In the genomic region with DNA sequence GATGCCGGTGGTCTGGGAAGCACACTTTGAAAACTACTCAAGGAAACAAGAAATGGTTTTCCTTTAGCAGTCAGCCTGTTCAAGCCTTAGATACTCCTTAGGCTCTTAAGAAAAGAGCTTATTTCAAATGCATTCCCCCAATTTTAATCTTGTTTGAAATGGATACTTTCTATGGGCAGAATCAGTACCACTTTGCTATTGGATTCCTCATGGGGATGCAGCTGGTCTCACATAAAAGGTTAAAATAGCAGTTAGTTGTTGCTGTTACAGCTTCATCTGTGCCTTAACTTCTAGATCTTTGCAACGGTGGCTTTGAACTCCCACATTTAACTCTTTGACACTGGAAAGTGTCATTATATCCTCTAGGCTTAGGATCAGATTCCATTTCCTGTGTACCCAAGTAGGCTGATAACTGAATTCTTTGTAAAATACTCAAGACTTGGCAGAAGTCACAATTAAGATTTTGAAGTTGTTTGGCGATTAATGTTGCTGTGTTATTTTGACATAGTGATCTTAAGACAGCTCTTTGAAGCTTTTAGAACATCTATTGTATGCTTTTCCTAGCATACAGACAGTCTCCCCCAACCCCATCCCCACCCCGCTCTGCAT, we compare ENCODE assay signal across 11 cellular contexts. TPM values are rescaled to one million over a fixed set of nuclear protein-coding genes. Genes with fewer than 3 reads are reported as not detected.
DNase-seq lines count a peak whose midpoint lies in the region; ATAC-seq, FAIRE-seq and TF ChIP-seq lines count a peak whose summit lies in the region.
"Had no signal": no experiment of that assay in that cellular context is flagged by ENCODE, and none has a peak within 500 bp of the region (broad histone marks: within the 10 kb centered on the region; RNA-seq: fewer than 3 reads in every experiment).

No MANE protein-coding gene starts in this region.

- H3K4me3 ChIP-seq in cardiac muscle cell, result peak overlapping the region; percentile 2
- H3K4me3 ChIP-seq in endothelial cell of umbilical vein (replicated peaks in 1 of 3; ENCODE audit: insufficient read depth in 1 of 3, low read depth in 1 of 3, low read length in 3 of 3), result peak overlapping the region; percentile 9 to 98 (median 97)
- peak overlapping the region; percentile 65 for H3K4me3 ChIP-seq in mesodermal cell (ENCODE audit: extremely low read depth, insufficient read depth, low read length, poor library complexity, severe bottlenecking)
- peak overlapping the region; percentile 27 to 61 (median 46) for H3K4me3 ChIP-seq in upper lobe of left lung

- no peaks in the 10 kb centered on the region for H3K9me1 ChIP-seq in endothelial cell of umbilical vein (replicated peaks; ENCODE audit: control insufficient read depth, extremely low read depth, insufficient read depth, low read length)

- ATAC-seq in upper lobe of left lung (ENCODE audit: low FRiP score in 2 of 2) (no peak), GM18873 (IDR thresholded peaks at IDR 0.05; ENCODE audit: low FRiP score, unreplicated experiment) (no peak), HG02623 (IDR thresholded peaks at IDR 0.05; ENCODE audit: unreplicated experiment) (no peak)

- CTCF ChIA-PET in endothelial cell of umbilical vein (lab: Charles Lee), result interaction anchor here (1.2 to 1.3 kb wide), 2 partner anchors 174 to 411 kb away, joined by 3 read pairs; no protein-coding TSS in a partner anchor

- 75 to 83% methylated on average over 1 to 2 of the region's 4 CpGs for WGBS in mesodermal cell (ENCODE audit: insufficient coverage in 2 of 2), 2 experiments
- 59 to 71% methylated on average over 4 of the region's 4 CpGs for WGBS in upper lobe of left lung, 2 donors

- no peak for FAIRE-seq in endothelial cell of umbilical vein (lab: Jason Lieb, UNC)
- FAIRE-seq: bronchial epithelial cell had no signal

- no peak for TF ChIP-seq CTCF in cardiac muscle cell (IDR thresholded peaks at IDR 0.05; ENCODE audit: low read depth, low read length)
- no peak for TF ChIP-seq CTCF in endothelial cell of umbilical vein (IDR thresholded peaks at IDR 0.05; ENCODE audit: extremely low read depth in 1 of 2, insufficient read depth in 1 of 2, low read depth in 1 of 2, low read length in 2 of 2)
- peak in 2 of 6 experiments; percentile 15 to 28 for TF ChIP-seq CTCF in upper lobe of left lung (IDR thresholded peaks at IDR 0.05)

- peak; percentile 99 for TF ChIP-seq POLR2A in endothelial cell of umbilical vein (IDR thresholded peaks at IDR 0.05; ENCODE audit: low read depth, low read length)
- no peak for TF ChIP-seq POLR2A in upper lobe of left lung (IDR thresholded peaks at IDR 0.05)

- H3K9me3 ChIP-seq in cardiac muscle cell (ENCODE audit: low read depth), result no peaks in the 10 kb centered on the region
- H3K9me3 ChIP-seq in endothelial cell of umbilical vein (replicated peaks; ENCODE audit: control insufficient read depth, insufficient read depth, low read length), result no peaks in the 10 kb centered on the region
- no peaks in the 10 kb centered on the region for H3K9me3 ChIP-seq in mesodermal cell (ENCODE audit: control insufficient read depth, low read length)
- H3K9me3 ChIP-seq in upper lobe of left lung, result no peaks in the 10 kb centered on the region

- no peak for TF ChIP-seq EP300 in upper lobe of left lung (IDR thresholded peaks at IDR 0.05)

- peaks cover 5% of the 10 kb centered on the region for H4K20me1 ChIP-seq in endothelial cell of umbilical vein (replicated peaks; ENCODE audit: control insufficient read depth, extremely low read depth, insufficient read depth, low read length)

- POLR2A ChIA-PET in endothelial cell of umbilical vein (lab: Charles Lee), result interaction anchor here (1.1 to 9.9 kb wide), 8 partner anchors 8 to 587 kb away, joined by 3 to 118 read pairs (median 17); no protein-coding TSS in a partner anchor

- peak overlapping the region; percentile 82 for H3K4me2 ChIP-seq in endothelial cell of umbilical vein (ENCODE audit: insufficient read depth, low read length)

- H3K4me1 ChIP-seq in cardiac muscle cell (ENCODE audit: low read depth) (peaks cover 14% of the 10 kb centered on the region), endothelial cell of umbilical vein (ENCODE audit: control insufficient read depth, extremely low read depth, insufficient read depth, low read length) (peaks cover 38% of the 10 kb centered on the region), mesodermal cell (ENCODE audit: control insufficient read depth, insufficient read depth, low read length, poor library complexity, severe bottlenecking) (peaks cover 43% of the 10 kb centered on the region), upper lobe of left lung (peaks cover 7 to 33% (median 28%) of the 10 kb centered on the region in 4 donors)

- intact Hi-C loops in cardiac septum (cut with DNase I), result loop anchor here (5.0 to 10.0 kb wide), 5 partner anchors 91 to 1588 kb away; no protein-coding TSS in a partner anchor
- intact Hi-C loops in endothelial cell of umbilical vein (cut with micrococcal nuclease), result loop anchor here (5.0 kb wide), 1 partner anchor 741 kb away; no protein-coding TSS in a partner anchor

- peaks cover 80% of the 10 kb centered on the region for H3K79me2 ChIP-seq in endothelial cell of umbilical vein (ENCODE audit: control insufficient read depth, insufficient read depth, low read length)

- H3K27me3 ChIP-seq in cardiac muscle cell (no peaks in the 10 kb centered on the region), endothelial cell of umbilical vein (ENCODE audit: control insufficient read depth in 2 of 2, insufficient read depth in 2 of 2, low read length in 2 of 2) (no peaks in the 10 kb centered on the region), upper lobe of left lung (no peaks in the 10 kb centered on the region)

- no peak overlapping the region for H3K27ac ChIP-seq in cardiac muscle cell
- peak overlapping the region; percentile 70 for H3K27ac ChIP-seq in endothelial cell of umbilical vein (ENCODE audit: insufficient read depth, low read depth, low read length)
- H3K27ac ChIP-seq in mesodermal cell (ENCODE audit: low read depth, low read length, severe bottlenecking), result no peak overlapping the region
- peak overlapping the region; percentile 79 to 91 (median 88) for H3K27ac ChIP-seq in upper lobe of left lung

- peak overlapping the region; percentile 99 for H3K9ac ChIP-seq in endothelial cell of umbilical vein (replicated peaks; ENCODE audit: extremely low read depth, insufficient read depth, low read length)

- BruUV-seq in endothelial cell of umbilical vein (replicated peaks; lab: Mats Ljungman, UMichigan), result no TSS peak

- peak in 1 of 2 donors; percentile 43 for DNase-seq in cardiac muscle cell (ENCODE audit: low read depth in 1 of 2, low spot score in 1 of 2)
- DNase-seq in cardiac septum (ENCODE audit: low spot score), result no peak
- peak; percentile 22 for DNase-seq in endothelial cell of umbilical vein (ENCODE audit: low read depth, low spot score)
- no peak for DNase-seq in upper lobe of left lung
- no peak for DNase-seq in AG20443 (ENCODE audit: low spot score)
- DNase-seq: NCI-H1417, RPMI8226 had no signal

- dilution Hi-C loops in endothelial cell of umbilical vein (cut with MboI; ENCODE audit: extremely low pct_ligation_motif_present, low sequenced_read_pairs), result no loop called here

- peaks cover 34% of the 10 kb centered on the region for H3K36me3 ChIP-seq in cardiac muscle cell
- peaks cover 52 to 61% of the 10 kb centered on the region in 2 experiments for H3K36me3 ChIP-seq in endothelial cell of umbilical vein (ENCODE audit: control insufficient read depth in 2 of 2, extremely low read depth in 1 of 2, insufficient read depth in 2 of 2, low read length in 2 of 2)
- peaks cover 64% of the 10 kb centered on the region for H3K36me3 ChIP-seq in mesodermal cell (ENCODE audit: control insufficient read depth, insufficient read depth, low read length)
- H3K36me3 ChIP-seq in upper lobe of left lung, result peaks cover 0 to 61% (median 24%) of the 10 kb centered on the region in 4 donors

- H2AFZ ChIP-seq in endothelial cell of umbilical vein (ENCODE audit: low read depth, low read length), result no peak overlapping the region

TF ChIP-seq in endothelial cell of umbilical vein, 7 proteins besides CTCF, POLR2A, EP300 and RAD21:
- TF ChIP-seq, protein P1, sequence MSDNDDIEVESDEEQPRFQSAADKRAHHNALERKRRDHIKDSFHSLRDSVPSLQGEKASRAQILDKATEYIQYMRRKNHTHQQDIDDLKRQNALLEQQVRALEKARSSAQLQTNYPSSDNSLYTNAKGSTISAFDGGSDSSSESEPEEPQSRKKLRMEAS (IDR thresholded peaks at IDR 0.05; ENCODE audit: insufficient read depth, insufficient read length), result no peak
- TF ChIP-seq JUN (IDR thresholded peaks at IDR 0.05; ENCODE audit: borderline replicate concordance, insufficient read depth, insufficient read length, low read depth) (no peak), POLR2AphosphoS5 (IDR thresholded peaks at IDR 0.05; ENCODE audit: insufficient read depth, low read depth, low read length) (peak; percentile 20), GATA2 (IDR thresholded peaks at IDR 0.05; ENCODE audit: insufficient read depth, insufficient read length, low read depth, low read length) (no peak), MYC (IDR thresholded peaks at IDR 0.05; ENCODE audit: low read depth, low read length) (no peak)

RNA-seq across cellular contexts. Expression of gene THBS1, which starts 2.2 kb away (rescaled TPM):
- total RNA-seq in cardiac muscle cell, result 55.2 and 70.2 TPM in 2 replicates
- polyA plus RNA-seq in cardiac muscle cell, result 20.9 and 22.4 TPM in 2 replicates
- total RNA-seq in cardiac septum, result 283 TPM
- 8,837 and 8,883 TPM in 2 replicates for total RNA-seq in endothelial cell of umbilical vein
- 6,148 and 6,293 TPM in 2 replicates for polyA plus RNA-seq in endothelial cell of umbilical vein
- 2,202 and 2,655 TPM in 2 replicates for polyA plus RNA-seq in endothelial cell of umbilical vein (2011; cell fraction: cytosol; rRNA removed)
- polyA plus RNA-seq in endothelial cell of umbilical vein (2011; cell fraction: nucleus; rRNA removed), result 17,201 and 26,660 TPM in 2 replicates
- 3,629 and 3,767 TPM in 2 replicates for polyA plus RNA-seq in endothelial cell of umbilical vein (2012)
- polyA minus RNA-seq in endothelial cell of umbilical vein, result 17,988 and 18,091 TPM in 2 replicates
- polyA minus RNA-seq in endothelial cell of umbilical vein (2011; cell fraction: cytosol; rRNA and poly(A)+ RNA removed), result 7.8 TPM
- 23,649 and 24,248 TPM in 2 replicates for polyA minus RNA-seq in endothelial cell of umbilical vein (2011; cell fraction: nucleus; rRNA and poly(A)+ RNA removed)
- 81.2 TPM for polyA plus RNA-seq in mesodermal cell (2013, experiment 1 of 2)
- 74.4 TPM for polyA plus RNA-seq in mesodermal cell (2013, experiment 2 of 2)
- 100 to 1,000 TPM; 405 to 497 (median 457) TPM for total RNA-seq in upper lobe of left lung

Comparison
In these comparisons a context has a peak if more than half of its experiments do, and no peak if none do; other contexts are left out.
1. H3K27ac ChIP-seq: peak in endothelial cell of umbilical vein (single experiment) and upper lobe of left lung (4 of 4); none in cardiac muscle cell (single experiment) and mesodermal cell (single experiment).
2. H3K4me3 ChIP-seq: peak in every context shown above with its lines; median percentile 97 in endothelial cell of umbilical vein; 65 in mesodermal cell; 46 in upper lobe of left lung; 2 in cardiac muscle cell.
3. RNA of gene THBS1, which starts 2.2 kb away (total RNA-seq): 8,837 to 8,883 TPM in endothelial cell of umbilical vein; 405 to 497 TPM in upper lobe of left lung, 283 TPM in cardiac septum (single experiment) and 55.2 to 70.2 TPM in cardiac muscle cell; every median in the first group is over 10 times any median in the second.